Comparison of ENCODE assay signal across 25 cellular contexts in the genomic region with DNA sequence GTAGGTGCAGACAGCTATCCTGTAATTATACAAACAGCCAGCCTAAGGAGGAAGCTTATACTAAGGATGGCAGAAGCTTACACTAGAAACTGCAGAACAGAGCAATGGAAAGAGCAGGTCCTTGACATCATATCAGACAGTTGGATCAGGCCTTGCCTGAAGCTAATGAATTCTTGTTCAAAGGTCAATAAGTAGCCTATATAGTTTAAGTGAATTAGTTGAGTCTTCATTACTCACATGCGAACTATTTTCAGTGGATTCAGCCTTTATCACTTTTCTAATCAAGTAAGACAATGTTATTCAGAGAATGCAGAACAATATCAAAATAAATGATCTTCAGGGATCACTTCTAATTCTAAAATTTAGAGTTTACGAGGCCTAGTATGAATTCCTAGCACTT. TPM values are rescaled to one million over a fixed set of nuclear protein-coding genes. Genes with fewer than 3 reads are reported as not detected.
A peak's percentile ranks its signal among the peaks of the same experiment; 100 is the strongest.
DNase-seq lines count a peak whose midpoint lies in the region; ATAC-seq, FAIRE-seq and TF ChIP-seq lines count a peak whose summit lies in the region.
"Had no signal": no experiment of that assay in that cellular context is flagged by ENCODE, and none has a peak within 500 bp of the region (broad histone marks: within the 10 kb centered on the region; RNA-seq: fewer than 3 reads in every experiment).

No MANE protein-coding gene starts in this region.

- no peaks in the 10 kb centered on the region for H3K36me3 ChIP-seq in small intestine (ENCODE audit: control insufficient read depth in 2 of 2, insufficient read depth in 2 of 2, low read length in 2 of 2)
- no peaks in the 10 kb centered on the region for H3K36me3 ChIP-seq in right atrium auricular region
- H3K36me3 ChIP-seq: BE2C; BLaER1 treated with 17β-estradiol and CSF1 and Interleukin-3, amounts not matched to agents 10 nM and 100 nM had no signal

- H3K4me1 Mint-ChIP-seq in T-helper 1 cell treated with Interleukin-12 subunit alpha and Interleukin-12 subunit beta and Interleukin-4 antibody, amounts not matched to agents 30 μg/mL and 1 μg/mL, for 36 hours (ENCODE audit: low read depth): peaks cover 12% of the 10 kb centered on the region
- H3K4me1 Mint-ChIP-seq in dendritic cell treated with granulocyte-macrophage colony-stimulating factor and Interleukin-4, amounts not matched to agents 40 ng/mL and 50 ng/mL, for 4 days (ENCODE audit: low read depth): peaks cover 68% of the 10 kb centered on the region
- peaks cover 32% of the 10 kb centered on the region for H3K4me1 Mint-ChIP-seq in progenitor cell of endocrine pancreas (ENCODE audit: low read depth)
- H3K4me1 Mint-ChIP-seq in activated naive CD8-positive, alpha-beta T cell treated with anti-CD3 and anti-CD28 coated beads, Interleukin-2, amount 50 U/mL, for 24 hours: peaks cover 10% of the 10 kb centered on the region
- H3K4me1 Mint-ChIP-seq: CD8-positive, alpha-beta memory T cell had no signal

- no peaks in the 10 kb centered on the region for H3K36me3 Mint-ChIP-seq in T-helper 1 cell treated with Interleukin-12 subunit alpha and Interleukin-12 subunit beta and Interleukin-4 antibody, amounts not matched to agents 30 μg/mL and 1 μg/mL, for 36 hours (ENCODE audit: low read depth)
- H3K36me3 Mint-ChIP-seq in dendritic cell treated with granulocyte-macrophage colony-stimulating factor and Interleukin-4, amounts not matched to agents 40 ng/mL and 50 ng/mL, for 4 days (ENCODE audit: low read depth): no peaks in the 10 kb centered on the region
- H3K36me3 Mint-ChIP-seq in progenitor cell of endocrine pancreas (ENCODE audit: insufficient read depth): no peaks in the 10 kb centered on the region
- no peaks in the 10 kb centered on the region for H3K36me3 Mint-ChIP-seq in activated naive CD8-positive, alpha-beta T cell treated with anti-CD3 and anti-CD28 coated beads, Interleukin-2, amount 50 U/mL, for 24 hours (ENCODE audit: low read depth)
- H3K36me3 Mint-ChIP-seq: CD14-positive monocyte had no signal

- TF ChIP-seq CTCF in progenitor cell of endocrine pancreas (IDR thresholded peaks at IDR 0.05; ENCODE audit: unreplicated experiment) (no peak), right atrium auricular region (IDR thresholded peaks at IDR 0.05) (no peak), GM10248 (IDR thresholded peaks at IDR 0.05; ENCODE audit: control extremely low read depth, extremely low read depth, low read depth, missing control alignments) (no peak)

- FAIRE-seq in small intestine (lab: Jason Lieb, UNC): no peak
- FAIRE-seq: A549, G401.6, GM12878, H1 had no signal

- H3K27ac Mint-ChIP-seq in T-helper 1 cell treated with Interleukin-12 subunit alpha and Interleukin-12 subunit beta and Interleukin-4 antibody, amounts not matched to agents 30 μg/mL and 1 μg/mL, for 36 hours: peak overlapping the region; percentile 17
- peak overlapping the region; percentile 74 for H3K27ac Mint-ChIP-seq in dendritic cell treated with granulocyte-macrophage colony-stimulating factor and Interleukin-4, amounts not matched to agents 40 ng/mL and 50 ng/mL, for 4 days
- peak overlapping the region; percentile 19 for H3K27ac Mint-ChIP-seq in progenitor cell of endocrine pancreas
- no peak overlapping the region for H3K27ac Mint-ChIP-seq in activated naive CD8-positive, alpha-beta T cell treated with anti-CD3 and anti-CD28 coated beads, Interleukin-2, amount 50 U/mL, for 24 hours
- H3K27ac Mint-ChIP-seq: CD4-positive, alpha-beta T cell; CD8-positive, alpha-beta memory T cell had no signal

- H3K4me3 ChIP-seq in small intestine (ENCODE audit: low read depth in 1 of 2, low read length in 2 of 2) (no peak overlapping the region), right atrium auricular region (no peak overlapping the region)
- H3K4me3 ChIP-seq: A549; BLaER1 treated with 17β-estradiol and CSF1 and Interleukin-3, amounts not matched to agents 10 nM and 100 nM; GM12878; GM23248 had no signal

- H3K9me3 Mint-ChIP-seq in T-helper 1 cell treated with Interleukin-12 subunit alpha and Interleukin-12 subunit beta and Interleukin-4 antibody, amounts not matched to agents 30 μg/mL and 1 μg/mL, for 36 hours: no peaks in the 10 kb centered on the region
- no peaks in the 10 kb centered on the region for H3K9me3 Mint-ChIP-seq in dendritic cell treated with granulocyte-macrophage colony-stimulating factor and Interleukin-4, amounts not matched to agents 40 ng/mL and 50 ng/mL, for 4 days
- peaks cover 4% of the 10 kb centered on the region for H3K9me3 Mint-ChIP-seq in progenitor cell of endocrine pancreas (ENCODE audit: low read depth)
- H3K9me3 Mint-ChIP-seq in activated naive CD8-positive, alpha-beta T cell treated with anti-CD3 and anti-CD28 coated beads, Interleukin-2, amount 50 U/mL, for 24 hours: no peaks in the 10 kb centered on the region
- H3K9me3 Mint-ChIP-seq: CD4-positive, alpha-beta T cell had no signal

- no peak for ATAC-seq in activated naive CD8-positive, alpha-beta T cell treated with anti-CD3 and anti-CD28 coated beads, Interleukin-2, amount 50 U/mL, for 24 hours
- ATAC-seq: A549, GM12878 had no signal

- CTCF ChIA-PET in GM10248 (lab: Yijun Ruan, JAX): interaction anchor here (1.1 to 1.9 kb wide), 5 partner anchors 9 to 231 kb away, joined by 3 to 5 read pairs (median 4); no protein-coding TSS in a partner anchor

- H3K4me1 ChIP-seq in small intestine (ENCODE audit: control insufficient read depth in 2 of 2, insufficient read depth in 1 of 2, low read depth in 1 of 2, low read length in 1 of 2) (no peaks in the 10 kb centered on the region), right atrium auricular region (no peaks in the 10 kb centered on the region)

- H3K9me3 ChIP-seq in small intestine (ENCODE audit: control insufficient read depth, low read depth): no peaks in the 10 kb centered on the region
- no peaks in the 10 kb centered on the region for H3K9me3 ChIP-seq in right atrium auricular region
- H3K9me3 ChIP-seq: A549 had no signal

- H3K27ac ChIP-seq in small intestine (ENCODE audit: low read depth in 1 of 2, low read length in 1 of 2) (no peak overlapping the region), right atrium auricular region (peak overlapping the region in 1 of 2 donors; percentile 74)
- H3K27ac ChIP-seq: A549; BLaER1 treated with 17β-estradiol and CSF1 and Interleukin-3, amounts not matched to agents 10 nM and 100 nM; GM23248 had no signal

- DNase-seq in T-helper 1 cell (no peak), progenitor cell of endocrine pancreas (ENCODE audit: low spot score, unreplicated experiment) (no peak), small intestine (peak; percentile 45), right atrium auricular region (ENCODE audit: low spot score) (no peak), GM10248 (ENCODE audit: extremely low spot score) (no peak)
- no peak for DNase-seq in activated naive CD8-positive, alpha-beta T cell treated with anti-CD3 and anti-CD28 coated beads, Interleukin-2, amount 50 U/mL, for 24 hours
- DNase-seq: 8988T; ACHN; AML-193; BE2C; CD4-positive, alpha-beta T cell; CD8-positive, alpha-beta memory T cell; DMS53; DMS79 treated with DMSO at 0.1 percent for 48 hours; GM23248; H7; HCEC 1CT had no signal

- no peaks in the 10 kb centered on the region for H3K27me3 Mint-ChIP-seq in T-helper 1 cell treated with Interleukin-12 subunit alpha and Interleukin-12 subunit beta and Interleukin-4 antibody, amounts not matched to agents 30 μg/mL and 1 μg/mL, for 36 hours (ENCODE audit: low read depth)
- H3K27me3 Mint-ChIP-seq in dendritic cell treated with granulocyte-macrophage colony-stimulating factor and Interleukin-4, amounts not matched to agents 40 ng/mL and 50 ng/mL, for 4 days: no peaks in the 10 kb centered on the region
- H3K27me3 Mint-ChIP-seq in progenitor cell of endocrine pancreas: no peaks in the 10 kb centered on the region
- peaks cover 1% of the 10 kb centered on the region for H3K27me3 Mint-ChIP-seq in activated naive CD8-positive, alpha-beta T cell treated with anti-CD3 and anti-CD28 coated beads, Interleukin-2, amount 50 U/mL, for 24 hours
- H3K27me3 Mint-ChIP-seq: CD4-positive, alpha-beta T cell had no signal

- WGBS in small intestine, 3 donors: 67 to 79% (median 68%) methylated on average over 2 of the region's 2 CpGs

- H3K4me3 Mint-ChIP-seq in T-helper 1 cell treated with Interleukin-12 subunit alpha and Interleukin-12 subunit beta and Interleukin-4 antibody, amounts not matched to agents 30 μg/mL and 1 μg/mL, for 36 hours: no peak overlapping the region
- H3K4me3 Mint-ChIP-seq in dendritic cell treated with granulocyte-macrophage colony-stimulating factor and Interleukin-4, amounts not matched to agents 40 ng/mL and 50 ng/mL, for 4 days: no peak overlapping the region
- no peak overlapping the region for H3K4me3 Mint-ChIP-seq in progenitor cell of endocrine pancreas (ENCODE audit: low read depth)
- no peak overlapping the region for H3K4me3 Mint-ChIP-seq in activated naive CD8-positive, alpha-beta T cell treated with anti-CD3 and anti-CD28 coated beads, Interleukin-2, amount 50 U/mL, for 24 hours
- H3K4me3 Mint-ChIP-seq: CD14-positive monocyte; CD4-positive, alpha-beta T cell; CD8-positive, alpha-beta memory T cell had no signal

- no peaks in the 10 kb centered on the region for H3K27me3 ChIP-seq in small intestine (ENCODE audit: control insufficient read depth in 2 of 2, insufficient read depth in 2 of 2, low read length in 2 of 2)
- H3K27me3 ChIP-seq in right atrium auricular region: no peaks in the 10 kb centered on the region
- H3K27me3 ChIP-seq: BE2C; BLaER1 treated with 17β-estradiol and CSF1 and Interleukin-3, amounts not matched to agents 10 nM and 100 nM had no signal

- intact Hi-C loops in dendritic cell treated with granulocyte-macrophage colony-stimulating factor and Interleukin-4, amounts not matched to agents 40 ng/mL and 50 ng/mL, for 4 days (cut with micrococcal nuclease): loop anchor here (10.0 kb wide), 3 partner anchors 83 to 233 kb away; no protein-coding TSS in a partner anchor

- POLR2A ChIA-PET in GM10248 (lab: Yijun Ruan, JAX): no interaction called here

RNA-seq across cellular contexts. Expression of gene GRK3, which starts 22.2 kb away (rescaled TPM):
- total RNA-seq in progenitor cell of endocrine pancreas (21.6 and 26.0 TPM in 2 replicates), right atrium auricular region (1 to 10 TPM; 6.2 to 9.1 TPM)
- polyA plus RNA-seq in small intestine: 1 to 10 TPM in 1 of 3 donors, under 1 TPM in 2; 0.22 to 3.2 (median 0.81) TPM
